Comparison of ENCODE assay signal across 14 cellular contexts in the genomic region with DNA sequence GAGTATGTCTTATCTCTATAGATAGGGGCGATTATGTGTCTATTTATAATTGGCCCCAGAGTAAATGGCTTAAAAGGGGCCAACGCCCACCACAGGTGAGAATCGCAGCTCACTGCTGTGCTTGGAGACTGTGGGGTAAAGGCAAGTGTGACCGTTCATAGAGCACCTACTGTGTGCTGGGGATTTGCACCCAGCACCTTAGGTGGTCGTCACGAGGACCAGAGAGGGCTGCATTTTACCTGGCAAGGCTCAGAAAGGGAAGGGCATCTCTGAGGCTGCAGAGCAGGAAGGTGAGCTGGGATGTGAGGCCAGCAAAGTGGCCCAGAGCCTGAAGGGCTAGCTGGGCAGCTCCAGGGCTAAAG. TPM values are rescaled to one million over a fixed set of nuclear protein-coding genes. Genes with fewer than 3 reads are reported as not detected.
A peak's percentile ranks its signal among the peaks of the same experiment; 100 is the strongest.
DNase-seq lines count a peak whose midpoint lies in the region; ATAC-seq, FAIRE-seq and TF ChIP-seq lines count a peak whose summit lies in the region.
"Had no signal": no experiment of that assay in that cellular context is flagged by ENCODE, and none has a peak within 500 bp of the region (broad histone marks: within the 10 kb centered on the region; RNA-seq: fewer than 3 reads in every experiment).

No MANE protein-coding gene starts in this region.

- intact Hi-C loops in pancreas (cut with DNase I) = no loop called here

- TF ChIP-seq CTCF in coronary artery (IDR thresholded peaks at IDR 0.05) = no peak
- no peak for TF ChIP-seq CTCF in osteoblast (IDR thresholded peaks at IDR 0.05; ENCODE audit: extremely low read depth, low read depth, low read length)
- no peak for TF ChIP-seq CTCF in pancreas (IDR thresholded peaks at IDR 0.05)

- H2AFZ ChIP-seq in GM23248 (no peak overlapping the region), osteoblast (ENCODE audit: low read length) (no peak overlapping the region), Karpas-422 (ENCODE audit: low read length) (no peak overlapping the region)
- H2AFZ ChIP-seq: parathyroid adenoma had no signal

- H3K9ac ChIP-seq in GM23248 = no peak overlapping the region
- no peak overlapping the region for H3K9ac ChIP-seq in Karpas-422 (ENCODE audit: low read length)
- H3K9ac ChIP-seq: parathyroid adenoma had no signal

- H3K4me1 Mint-ChIP-seq in CD4-positive, CD25-positive, alpha-beta regulatory T cell = peaks cover 7 to 40% (median 23%) of the 10 kb centered on the region in 4 donors

- H3K4me3 ChIP-seq in CD4-positive, CD25-positive, alpha-beta regulatory T cell (ENCODE audit: low read depth, low read length) = no peak overlapping the region
- H3K4me3 ChIP-seq in GM23248 = peak overlapping the region; percentile 56; the same call in 1 of the 2 replicates
- H3K4me3 ChIP-seq in coronary artery = peak overlapping the region; percentile 72
- no peak overlapping the region for H3K4me3 ChIP-seq in osteoblast (ENCODE audit: insufficient read depth, low read length)
- no peak overlapping the region for H3K4me3 ChIP-seq in Karpas-422 (ENCODE audit: low read length)
- no peak overlapping the region for H3K4me3 ChIP-seq in pancreas
- H3K4me3 ChIP-seq: lung had no signal

- H3K79me2 ChIP-seq in GM23248 (ENCODE audit: insufficient read depth) = no peaks in the 10 kb centered on the region
- no peaks in the 10 kb centered on the region for H3K79me2 ChIP-seq in osteoblast (ENCODE audit: insufficient read depth, low read length)
- no peaks in the 10 kb centered on the region for H3K79me2 ChIP-seq in Karpas-422 (ENCODE audit: low read length)
- H3K79me2 ChIP-seq: parathyroid adenoma had no signal

- peaks cover 38% of the 10 kb centered on the region for H3K4me1 ChIP-seq in CD4-positive, CD25-positive, alpha-beta regulatory T cell (ENCODE audit: control insufficient read depth, insufficient read depth, low read length, poor library complexity, severe bottlenecking)
- H3K4me1 ChIP-seq in GM23248 (ENCODE audit: insufficient read depth) = no peaks in the 10 kb centered on the region
- no peaks in the 10 kb centered on the region for H3K4me1 ChIP-seq in osteoblast (ENCODE audit: insufficient read depth, low read length)
- peaks cover 15% of the 10 kb centered on the region for H3K4me1 ChIP-seq in Karpas-422 (ENCODE audit: low read length)
- no peaks in the 10 kb centered on the region for H3K4me1 ChIP-seq in pancreas
- H3K4me1 ChIP-seq: parathyroid adenoma, uterus had no signal

- no peak for FAIRE-seq in pancreas (lab: Jason Lieb, UNC)

- H3K4me2 ChIP-seq in GM23248 (ENCODE audit: unreplicated experiment) (no peak overlapping the region), osteoblast (ENCODE audit: insufficient read depth, low read length) (no peak overlapping the region), Karpas-422 (ENCODE audit: low read depth, low read length, poor library complexity, severe bottlenecking) (no peak overlapping the region)

- H3K9me2 ChIP-seq in GM23248 (ENCODE audit: insufficient read depth) = no peaks in the 10 kb centered on the region
- no peaks in the 10 kb centered on the region for H3K9me2 ChIP-seq in Karpas-422 (replicated peaks; ENCODE audit: insufficient read depth, low read length)

- in situ Hi-C loops in GM23248 (cut with MboI) = no loop called here

- no peaks in the 10 kb centered on the region for H3K36me3 Mint-ChIP-seq in CD4-positive, CD25-positive, alpha-beta regulatory T cell

- ATAC-seq in CD4-positive, CD25-positive, alpha-beta regulatory T cell (ENCODE audit: low read depth in 2 of 2) = no peak
- no peak for ATAC-seq in pancreas
- no peak for ATAC-seq in GM18861 (IDR thresholded peaks at IDR 0.05; ENCODE audit: unreplicated experiment)

- H4K20me1 ChIP-seq in GM23248 (ENCODE audit: insufficient read depth) (no peaks in the 10 kb centered on the region), osteoblast (ENCODE audit: insufficient read depth, low read length) (peaks cover 5% of the 10 kb centered on the region), Karpas-422 (ENCODE audit: insufficient read depth, low read depth, low read length) (peaks cover 18% of the 10 kb centered on the region; the same call in 1 of the 2 replicates)

- no peaks in the 10 kb centered on the region for H3K36me3 ChIP-seq in CD4-positive, CD25-positive, alpha-beta regulatory T cell (ENCODE audit: control insufficient read depth, insufficient read depth, low read length)
- H3K36me3 ChIP-seq in GM23248 (ENCODE audit: low read depth) (no peaks in the 10 kb centered on the region), osteoblast (ENCODE audit: insufficient read depth, low read length) (no peaks in the 10 kb centered on the region), Karpas-422 (ENCODE audit: insufficient read depth, low read length) (no peaks in the 10 kb centered on the region), pancreas (no peaks in the 10 kb centered on the region)
- H3K36me3 ChIP-seq: uterus had no signal

- no peaks in the 10 kb centered on the region for H3K27me3 ChIP-seq in CD4-positive, CD25-positive, alpha-beta regulatory T cell (ENCODE audit: control insufficient read depth, insufficient read depth, low read length)
- H3K27me3 ChIP-seq in GM23248 (replicated peaks; ENCODE audit: insufficient read depth) = peaks cover 4% of the 10 kb centered on the region; the same call in 1 of the 2 replicates
- peaks cover 66% of the 10 kb centered on the region for H3K27me3 ChIP-seq in osteoblast (ENCODE audit: insufficient read depth, low read length)
- H3K27me3 ChIP-seq in Karpas-422 (ENCODE audit: low read length) = no peaks in the 10 kb centered on the region
- H3K27me3 ChIP-seq in pancreas = peaks cover 0 to 6% (median 0%) of the 10 kb centered on the region in 4 donors
- H3K27me3 ChIP-seq: uterus had no signal

- peaks cover 11% of the 10 kb centered on the region for H3K27me3 Mint-ChIP-seq in CD4-positive, CD25-positive, alpha-beta regulatory T cell

- no peak for DNase-seq in CD4-positive, CD25-positive, alpha-beta regulatory T cell
- no peak for DNase-seq in GM23248
- no peak for DNase-seq in coronary artery (ENCODE audit: low spot score)
- DNase-seq in osteoblast (ENCODE audit: insufficient read length, low spot score, missing footprints) = peak; percentile 39
- no peak for DNase-seq in Karpas-422
- no peak for DNase-seq in pancreas
- DNase-seq: cortex of kidney, MV-4-11, NCI-H2171 treated with DMSO at 0.1 percent for 48 hours, SHP77 had no signal

- H3K9me3 ChIP-seq in CD4-positive, CD25-positive, alpha-beta regulatory T cell (ENCODE audit: control insufficient read depth in 2 of 2, low read length in 2 of 2) = no peaks in the 10 kb centered on the region
- H3K9me3 ChIP-seq in GM23248 (ENCODE audit: low read depth) (no peaks in the 10 kb centered on the region), osteoblast (ENCODE audit: low read depth, low read length) (no peaks in the 10 kb centered on the region), Karpas-422 (ENCODE audit: low read length) (no peaks in the 10 kb centered on the region), pancreas (no peaks in the 10 kb centered on the region)
- H3K9me3 ChIP-seq: uterus had no signal

- H3K27ac ChIP-seq in CD4-positive, CD25-positive, alpha-beta regulatory T cell (ENCODE audit: insufficient read depth, low read length, poor library complexity, severe bottlenecking) = no peak overlapping the region
- H3K27ac ChIP-seq in GM23248 = no peak overlapping the region
- H3K27ac ChIP-seq in coronary artery = no peak overlapping the region
- no peak overlapping the region for H3K27ac ChIP-seq in osteoblast (ENCODE audit: low read depth, low read length)
- H3K27ac ChIP-seq in Karpas-422 (ENCODE audit: low read length) = no peak overlapping the region
- no peak overlapping the region for H3K27ac ChIP-seq in pancreas
- H3K27ac ChIP-seq: parathyroid adenoma had no signal

- H3K27ac Mint-ChIP-seq in CD4-positive, CD25-positive, alpha-beta regulatory T cell = peak overlapping the region in 1 of 3 donors; percentile 55

- peak overlapping the region in 3 of 4 donors; percentile 41 to 73 (median 52) for H3K4me3 Mint-ChIP-seq in CD4-positive, CD25-positive, alpha-beta regulatory T cell

- H3F3A ChIP-seq in GM23248 (ENCODE audit: insufficient read depth) = no peaks in the 10 kb centered on the region

- no peaks in the 10 kb centered on the region for H3K9me3 Mint-ChIP-seq in CD4-positive, CD25-positive, alpha-beta regulatory T cell

- WGBS in GM23248 (ENCODE audit: low coverage in 1 of 2, low lambda C conversion rate in 2 of 2, missing lambda C conversion rate in 2 of 2), 2 experiments = 65 to 76% methylated on average over 5 to 6 of the region's 6 CpGs
- WGBS in pancreas, 2 donors = 30 to 37% methylated on average over 6 of the region's 6 CpGs

RNA-seq across cellular contexts. Expression of gene TCF20, which starts 13.8 kb away (rescaled TPM):
- 101 TPM for total RNA-seq in CD4-positive, CD25-positive, alpha-beta regulatory T cell
- 1 to 10 TPM; 1.4 to 2.1 (median 1.9) TPM for polyA plus RNA-seq in CD4-positive, CD25-positive, alpha-beta regulatory T cell
- total RNA-seq in GM23248 (2014; rRNA removed; shearing (Covaris generic)) = 17.2 and 20.6 TPM in 2 replicates
- polyA plus RNA-seq in GM23248 (2016; fragmentation: Nextera tagmentation; extraction: Ambion mirVana) (0.56 and 0.64 TPM in 2 replicates), pancreas (1 to 10 TPM; 7.8 to 8.1 TPM)
- total RNA-seq in osteoblast (30.9 and 35.1 TPM in 2 replicates), pancreas (10 to 100 TPM; 15.8 to 28.3 (median 17.8) TPM)
- total RNA-seq in Karpas-422 (2014; rRNA removed; shearing (Covaris generic); ENCODE audit: low replicate concordance) = 38.1 and 60.1 TPM in 2 replicates

Comparison
In these comparisons a context has a peak if more than half of its experiments do, and no peak if none do; other contexts are left out.
1. H3K4me3 ChIP-seq: peak in GM23248 (single experiment) and coronary artery (single experiment); none in CD4-positive, CD25-positive, alpha-beta regulatory T cell (single experiment), osteoblast (single experiment), Karpas-422 (single experiment) and pancreas (0 of 4).